ENCODE assay signal across 1 cellular context in the genomic region with DNA sequence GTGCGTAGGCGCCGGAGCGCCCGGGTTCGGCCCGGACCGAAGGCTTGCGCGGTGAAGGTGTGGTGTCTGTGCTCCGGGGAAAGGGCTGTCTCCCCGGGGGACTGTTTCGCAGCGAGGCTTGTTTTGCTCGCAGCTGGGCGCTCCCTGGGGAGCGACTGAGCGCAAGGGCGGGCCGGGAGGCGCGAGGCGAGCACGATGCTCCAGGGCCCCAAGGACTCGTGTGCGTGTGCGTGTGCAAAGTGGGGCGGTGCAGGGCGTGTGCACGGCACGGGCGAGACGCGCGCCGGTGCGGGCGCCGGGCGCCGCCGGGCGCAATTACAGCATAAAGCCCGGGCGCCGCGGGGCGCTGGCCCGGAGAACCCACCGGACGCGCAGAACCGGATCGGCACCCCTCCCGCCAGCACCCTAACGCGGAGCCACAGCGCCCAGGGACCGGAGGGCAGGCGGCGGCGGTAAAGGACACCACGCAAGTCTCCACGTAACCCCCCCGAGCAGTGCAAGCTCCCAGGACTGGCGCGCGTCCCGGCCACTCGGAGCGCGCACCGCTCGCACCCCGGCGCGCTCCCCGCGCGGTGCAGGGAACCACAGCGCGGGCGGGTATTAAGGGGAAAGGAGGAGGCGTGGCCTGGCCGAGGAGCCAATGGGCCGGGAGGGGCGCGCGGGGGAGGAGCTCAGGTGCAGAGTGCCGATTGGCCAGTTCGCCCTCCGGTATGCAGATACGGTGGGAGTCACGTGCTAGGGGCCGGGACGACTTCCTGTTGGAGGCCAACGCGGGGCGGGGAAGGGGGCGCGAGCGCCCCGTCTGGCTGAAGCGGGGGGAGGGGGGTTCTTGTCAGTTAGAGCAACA.
TF ChIP-seq lines count a peak whose summit lies in the region.

A gene with protein sequence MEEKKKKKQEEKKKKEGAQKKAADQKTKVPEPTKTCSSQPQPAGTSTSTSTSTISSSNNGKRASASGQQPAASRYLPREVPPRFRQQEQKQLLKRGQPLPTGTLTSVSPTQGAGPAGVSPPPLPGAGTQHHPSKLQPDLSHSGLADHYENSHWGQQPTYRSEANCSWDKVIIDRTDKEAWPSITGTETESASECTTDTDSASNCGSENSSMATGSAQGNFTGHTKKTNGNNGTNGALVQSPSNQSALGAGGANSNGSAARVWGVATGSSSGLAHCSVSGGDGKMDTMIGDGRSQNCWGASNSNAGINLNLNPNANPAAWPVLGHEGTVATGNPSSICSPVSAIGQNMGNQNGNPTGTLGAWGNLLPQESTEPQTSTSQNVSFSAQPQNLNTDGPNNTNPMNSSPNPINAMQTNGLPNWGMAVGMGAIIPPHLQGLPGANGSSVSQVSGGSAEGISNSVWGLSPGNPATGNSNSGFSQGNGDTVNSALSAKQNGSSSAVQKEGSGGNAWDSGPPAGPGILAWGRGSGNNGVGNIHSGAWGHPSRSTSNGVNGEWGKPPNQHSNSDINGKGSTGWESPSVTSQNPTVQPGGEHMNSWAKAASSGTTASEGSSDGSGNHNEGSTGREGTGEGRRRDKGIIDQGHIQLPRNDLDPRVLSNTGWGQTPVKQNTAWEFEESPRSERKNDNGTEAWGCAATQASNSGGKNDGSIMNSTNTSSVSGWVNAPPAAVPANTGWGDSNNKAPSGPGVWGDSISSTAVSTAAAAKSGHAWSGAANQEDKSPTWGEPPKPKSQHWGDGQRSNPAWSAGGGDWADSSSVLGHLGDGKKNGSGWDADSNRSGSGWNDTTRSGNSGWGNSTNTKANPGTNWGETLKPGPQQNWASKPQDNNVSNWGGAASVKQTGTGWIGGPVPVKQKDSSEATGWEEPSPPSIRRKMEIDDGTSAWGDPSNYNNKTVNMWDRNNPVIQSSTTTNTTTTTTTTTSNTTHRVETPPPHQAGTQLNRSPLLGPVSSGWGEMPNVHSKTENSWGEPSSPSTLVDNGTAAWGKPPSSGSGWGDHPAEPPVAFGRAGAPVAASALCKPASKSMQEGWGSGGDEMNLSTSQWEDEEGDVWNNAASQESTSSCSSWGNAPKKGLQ (N-terminal part only) (plus strand): TSS at position 835 of the 847 bp plus-strand sequence. CDS start 45,504 bp downstream, outside the sequence.

TF ChIP-seq in K562, 482 proteins besides CTCF, POLR2A, EP300 and RAD21 (continued from another document and continues in another):
- TF ChIP-seq ZNF165 (CRISPR knock-in tag; IDR thresholded peaks at IDR 0.05; ENCODE audit: borderline replicate concordance) (no peak), SIN3A (IDR thresholded peaks at IDR 0.05; ENCODE audit: borderline replicate concordance in 2 of 2, control insufficient read depth in 1 of 2, low read depth in 2 of 2, low read length in 2 of 2) (no peak; a peak in 2 of 4 replicates), MIER1 (IDR thresholded peaks at IDR 0.05; ENCODE audit: low read depth) (no peak), NRF1 (conservative IDR thresholded peaks at IDR 0.05 in 1 of 2, IDR thresholded peaks at IDR 0.05 in 1 of 2) (peak; percentile 70 to 76), ZNF184 (CRISPR knock-in tag; IDR thresholded peaks at IDR 0.05) (no peak), FOSL1 (tag; conservative IDR thresholded peaks at IDR 0.05) (no peak), ETS2 (tag; IDR thresholded peaks at IDR 0.05; ENCODE audit: borderline replicate concordance, poor library complexity, severe bottlenecking) (no peak), KAT8 (IDR thresholded peaks at IDR 0.05; ENCODE audit: low read depth) (no peak), TEAD4 (IDR thresholded peaks at IDR 0.05; ENCODE audit: low read length) (peak; percentile 52), TEAD4 (CRISPR knock-in tag; IDR thresholded peaks at IDR 0.05; ENCODE audit: borderline replicate concordance) (peak; percentile 69; the same call in 1 of the 2 replicates), TCFL5 (CRISPR knock-in tag; conservative IDR thresholded peaks at IDR 0.05) (no peak), DIDO1 (tag; IDR thresholded peaks at IDR 0.05; ENCODE audit: low read depth) (no peak), ZNF239 (CRISPR knock-in tag; IDR thresholded peaks at IDR 0.05) (peak; percentile 40; the same call in 1 of the 2 replicates), RBM39 (optimal IDR thresholded peaks at IDR 0.05; ENCODE audit: low read depth, low read length) (no peak), ZNF644 (tag; IDR thresholded peaks at IDR 0.05; ENCODE audit: low read depth) (no peak), RFX7 (CRISPR knock-in tag; IDR thresholded peaks at IDR 0.05) (no peak), MEIS2 (IDR thresholded peaks at IDR 0.05; ENCODE audit: partially characterized antibody) (no peak), SIX5 (IDR thresholded peaks at IDR 0.05; ENCODE audit: borderline replicate concordance in 1 of 2, insufficient read depth in 1 of 2, low read depth in 1 of 2, low read length in 2 of 2) (no peak), ZC3H11A (IDR thresholded peaks at IDR 0.05; ENCODE audit: low read depth, low read length) (no peak), MTA2 (IDR thresholded peaks at IDR 0.05; ENCODE audit: low read depth) (no peak), PHF20 (IDR thresholded peaks at IDR 0.05; ENCODE audit: partially characterized antibody) (peak; percentile 74), LEF1 (IDR thresholded peaks at IDR 0.05) (0 out of 2 replicates have a peak, but pooled peaks have one; percentile 32)
- TF ChIP-seq, protein P1, sequence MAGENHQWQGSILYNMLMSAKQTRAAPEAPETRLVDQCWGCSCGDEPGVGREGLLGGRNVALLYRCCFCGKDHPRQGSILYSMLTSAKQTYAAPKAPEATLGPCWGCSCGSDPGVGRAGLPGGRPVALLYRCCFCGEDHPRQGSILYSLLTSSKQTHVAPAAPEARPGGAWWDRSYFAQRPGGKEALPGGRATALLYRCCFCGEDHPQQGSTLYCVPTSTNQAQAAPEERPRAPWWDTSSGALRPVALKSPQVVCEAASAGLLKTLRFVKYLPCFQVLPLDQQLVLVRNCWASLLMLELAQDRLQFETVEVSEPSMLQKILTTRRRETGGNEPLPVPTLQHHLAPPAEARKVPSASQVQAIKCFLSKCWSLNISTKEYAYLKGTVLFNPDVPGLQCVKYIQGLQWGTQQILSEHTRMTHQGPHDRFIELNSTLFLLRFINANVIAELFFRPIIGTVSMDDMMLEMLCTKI (IDR thresholded peaks at IDR 0.05; ENCODE audit: partially characterized antibody), result no peak
- TF ChIP-seq, protein P2, sequence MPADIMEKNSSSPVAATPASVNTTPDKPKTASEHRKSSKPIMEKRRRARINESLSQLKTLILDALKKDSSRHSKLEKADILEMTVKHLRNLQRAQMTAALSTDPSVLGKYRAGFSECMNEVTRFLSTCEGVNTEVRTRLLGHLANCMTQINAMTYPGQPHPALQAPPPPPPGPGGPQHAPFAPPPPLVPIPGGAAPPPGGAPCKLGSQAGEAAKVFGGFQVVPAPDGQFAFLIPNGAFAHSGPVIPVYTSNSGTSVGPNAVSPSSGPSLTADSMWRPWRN (IDR thresholded peaks at IDR 0.05; ENCODE audit: low read depth), result peak; percentile 57; the same call in 1 of the 2 replicates
- TF ChIP-seq, protein P3, sequence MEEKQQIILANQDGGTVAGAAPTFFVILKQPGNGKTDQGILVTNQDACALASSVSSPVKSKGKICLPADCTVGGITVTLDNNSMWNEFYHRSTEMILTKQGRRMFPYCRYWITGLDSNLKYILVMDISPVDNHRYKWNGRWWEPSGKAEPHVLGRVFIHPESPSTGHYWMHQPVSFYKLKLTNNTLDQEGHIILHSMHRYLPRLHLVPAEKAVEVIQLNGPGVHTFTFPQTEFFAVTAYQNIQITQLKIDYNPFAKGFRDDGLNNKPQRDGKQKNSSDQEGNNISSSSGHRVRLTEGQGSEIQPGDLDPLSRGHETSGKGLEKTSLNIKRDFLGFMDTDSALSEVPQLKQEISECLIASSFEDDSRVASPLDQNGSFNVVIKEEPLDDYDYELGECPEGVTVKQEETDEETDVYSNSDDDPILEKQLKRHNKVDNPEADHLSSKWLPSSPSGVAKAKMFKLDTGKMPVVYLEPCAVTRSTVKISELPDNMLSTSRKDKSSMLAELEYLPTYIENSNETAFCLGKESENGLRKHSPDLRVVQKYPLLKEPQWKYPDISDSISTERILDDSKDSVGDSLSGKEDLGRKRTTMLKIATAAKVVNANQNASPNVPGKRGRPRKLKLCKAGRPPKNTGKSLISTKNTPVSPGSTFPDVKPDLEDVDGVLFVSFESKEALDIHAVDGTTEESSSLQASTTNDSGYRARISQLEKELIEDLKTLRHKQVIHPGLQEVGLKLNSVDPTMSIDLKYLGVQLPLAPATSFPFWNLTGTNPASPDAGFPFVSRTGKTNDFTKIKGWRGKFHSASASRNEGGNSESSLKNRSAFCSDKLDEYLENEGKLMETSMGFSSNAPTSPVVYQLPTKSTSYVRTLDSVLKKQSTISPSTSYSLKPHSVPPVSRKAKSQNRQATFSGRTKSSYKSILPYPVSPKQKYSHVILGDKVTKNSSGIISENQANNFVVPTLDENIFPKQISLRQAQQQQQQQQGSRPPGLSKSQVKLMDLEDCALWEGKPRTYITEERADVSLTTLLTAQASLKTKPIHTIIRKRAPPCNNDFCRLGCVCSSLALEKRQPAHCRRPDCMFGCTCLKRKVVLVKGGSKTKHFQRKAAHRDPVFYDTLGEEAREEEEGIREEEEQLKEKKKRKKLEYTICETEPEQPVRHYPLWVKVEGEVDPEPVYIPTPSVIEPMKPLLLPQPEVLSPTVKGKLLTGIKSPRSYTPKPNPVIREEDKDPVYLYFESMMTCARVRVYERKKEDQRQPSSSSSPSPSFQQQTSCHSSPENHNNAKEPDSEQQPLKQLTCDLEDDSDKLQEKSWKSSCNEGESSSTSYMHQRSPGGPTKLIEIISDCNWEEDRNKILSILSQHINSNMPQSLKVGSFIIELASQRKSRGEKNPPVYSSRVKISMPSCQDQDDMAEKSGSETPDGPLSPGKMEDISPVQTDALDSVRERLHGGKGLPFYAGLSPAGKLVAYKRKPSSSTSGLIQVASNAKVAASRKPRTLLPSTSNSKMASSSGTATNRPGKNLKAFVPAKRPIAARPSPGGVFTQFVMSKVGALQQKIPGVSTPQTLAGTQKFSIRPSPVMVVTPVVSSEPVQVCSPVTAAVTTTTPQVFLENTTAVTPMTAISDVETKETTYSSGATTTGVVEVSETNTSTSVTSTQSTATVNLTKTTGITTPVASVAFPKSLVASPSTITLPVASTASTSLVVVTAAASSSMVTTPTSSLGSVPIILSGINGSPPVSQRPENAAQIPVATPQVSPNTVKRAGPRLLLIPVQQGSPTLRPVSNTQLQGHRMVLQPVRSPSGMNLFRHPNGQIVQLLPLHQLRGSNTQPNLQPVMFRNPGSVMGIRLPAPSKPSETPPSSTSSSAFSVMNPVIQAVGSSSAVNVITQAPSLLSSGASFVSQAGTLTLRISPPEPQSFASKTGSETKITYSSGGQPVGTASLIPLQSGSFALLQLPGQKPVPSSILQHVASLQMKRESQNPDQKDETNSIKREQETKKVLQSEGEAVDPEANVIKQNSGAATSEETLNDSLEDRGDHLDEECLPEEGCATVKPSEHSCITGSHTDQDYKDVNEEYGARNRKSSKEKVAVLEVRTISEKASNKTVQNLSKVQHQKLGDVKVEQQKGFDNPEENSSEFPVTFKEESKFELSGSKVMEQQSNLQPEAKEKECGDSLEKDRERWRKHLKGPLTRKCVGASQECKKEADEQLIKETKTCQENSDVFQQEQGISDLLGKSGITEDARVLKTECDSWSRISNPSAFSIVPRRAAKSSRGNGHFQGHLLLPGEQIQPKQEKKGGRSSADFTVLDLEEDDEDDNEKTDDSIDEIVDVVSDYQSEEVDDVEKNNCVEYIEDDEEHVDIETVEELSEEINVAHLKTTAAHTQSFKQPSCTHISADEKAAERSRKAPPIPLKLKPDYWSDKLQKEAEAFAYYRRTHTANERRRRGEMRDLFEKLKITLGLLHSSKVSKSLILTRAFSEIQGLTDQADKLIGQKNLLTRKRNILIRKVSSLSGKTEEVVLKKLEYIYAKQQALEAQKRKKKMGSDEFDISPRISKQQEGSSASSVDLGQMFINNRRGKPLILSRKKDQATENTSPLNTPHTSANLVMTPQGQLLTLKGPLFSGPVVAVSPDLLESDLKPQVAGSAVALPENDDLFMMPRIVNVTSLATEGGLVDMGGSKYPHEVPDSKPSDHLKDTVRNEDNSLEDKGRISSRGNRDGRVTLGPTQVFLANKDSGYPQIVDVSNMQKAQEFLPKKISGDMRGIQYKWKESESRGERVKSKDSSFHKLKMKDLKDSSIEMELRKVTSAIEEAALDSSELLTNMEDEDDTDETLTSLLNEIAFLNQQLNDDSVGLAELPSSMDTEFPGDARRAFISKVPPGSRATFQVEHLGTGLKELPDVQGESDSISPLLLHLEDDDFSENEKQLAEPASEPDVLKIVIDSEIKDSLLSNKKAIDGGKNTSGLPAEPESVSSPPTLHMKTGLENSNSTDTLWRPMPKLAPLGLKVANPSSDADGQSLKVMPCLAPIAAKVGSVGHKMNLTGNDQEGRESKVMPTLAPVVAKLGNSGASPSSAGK (IDR thresholded peaks at IDR 0.05), result peak; percentile 87
- TF ChIP-seq, protein P4, sequence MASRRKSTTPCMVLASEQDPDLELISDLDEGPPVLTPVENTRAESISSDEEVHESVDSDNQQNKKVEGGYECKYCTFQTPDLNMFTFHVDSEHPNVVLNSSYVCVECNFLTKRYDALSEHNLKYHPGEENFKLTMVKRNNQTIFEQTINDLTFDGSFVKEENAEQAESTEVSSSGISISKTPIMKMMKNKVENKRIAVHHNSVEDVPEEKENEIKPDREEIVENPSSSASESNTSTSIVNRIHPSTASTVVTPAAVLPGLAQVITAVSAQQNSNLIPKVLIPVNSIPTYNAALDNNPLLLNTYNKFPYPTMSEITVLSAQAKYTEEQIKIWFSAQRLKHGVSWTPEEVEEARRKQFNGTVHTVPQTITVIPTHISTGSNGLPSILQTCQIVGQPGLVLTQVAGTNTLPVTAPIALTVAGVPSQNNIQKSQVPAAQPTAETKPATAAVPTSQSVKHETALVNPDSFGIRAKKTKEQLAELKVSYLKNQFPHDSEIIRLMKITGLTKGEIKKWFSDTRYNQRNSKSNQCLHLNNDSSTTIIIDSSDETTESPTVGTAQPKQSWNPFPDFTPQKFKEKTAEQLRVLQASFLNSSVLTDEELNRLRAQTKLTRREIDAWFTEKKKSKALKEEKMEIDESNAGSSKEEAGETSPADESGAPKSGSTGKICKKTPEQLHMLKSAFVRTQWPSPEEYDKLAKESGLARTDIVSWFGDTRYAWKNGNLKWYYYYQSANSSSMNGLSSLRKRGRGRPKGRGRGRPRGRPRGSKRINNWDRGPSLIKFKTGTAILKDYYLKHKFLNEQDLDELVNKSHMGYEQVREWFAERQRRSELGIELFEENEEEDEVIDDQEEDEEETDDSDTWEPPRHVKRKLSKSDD (conservative IDR thresholded peaks at IDR 0.05; ENCODE audit: low read length), result no peak
- TF ChIP-seq, protein P5, sequence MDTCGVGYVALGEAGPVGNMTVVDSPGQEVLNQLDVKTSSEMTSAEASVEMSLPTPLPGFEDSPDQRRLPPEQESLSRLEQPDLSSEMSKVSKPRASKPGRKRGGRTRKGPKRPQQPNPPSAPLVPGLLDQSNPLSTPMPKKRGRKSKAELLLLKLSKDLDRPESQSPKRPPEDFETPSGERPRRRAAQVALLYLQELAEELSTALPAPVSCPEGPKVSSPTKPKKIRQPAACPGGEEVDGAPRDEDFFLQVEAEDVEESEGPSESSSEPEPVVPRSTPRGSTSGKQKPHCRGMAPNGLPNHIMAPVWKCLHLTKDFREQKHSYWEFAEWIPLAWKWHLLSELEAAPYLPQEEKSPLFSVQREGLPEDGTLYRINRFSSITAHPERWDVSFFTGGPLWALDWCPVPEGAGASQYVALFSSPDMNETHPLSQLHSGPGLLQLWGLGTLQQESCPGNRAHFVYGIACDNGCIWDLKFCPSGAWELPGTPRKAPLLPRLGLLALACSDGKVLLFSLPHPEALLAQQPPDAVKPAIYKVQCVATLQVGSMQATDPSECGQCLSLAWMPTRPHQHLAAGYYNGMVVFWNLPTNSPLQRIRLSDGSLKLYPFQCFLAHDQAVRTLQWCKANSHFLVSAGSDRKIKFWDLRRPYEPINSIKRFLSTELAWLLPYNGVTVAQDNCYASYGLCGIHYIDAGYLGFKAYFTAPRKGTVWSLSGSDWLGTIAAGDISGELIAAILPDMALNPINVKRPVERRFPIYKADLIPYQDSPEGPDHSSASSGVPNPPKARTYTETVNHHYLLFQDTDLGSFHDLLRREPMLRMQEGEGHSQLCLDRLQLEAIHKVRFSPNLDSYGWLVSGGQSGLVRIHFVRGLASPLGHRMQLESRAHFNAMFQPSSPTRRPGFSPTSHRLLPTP (IDR thresholded peaks at IDR 0.05; ENCODE audit: borderline replicate concordance, extremely low read depth, insufficient read length), result no peak
